In genomic region chr6:25329156-25329555, GRCh38 we compare ENCODE assay signal across 24 cellular contexts.
"Had no signal": no experiment of that assay in that cellular context is flagged by ENCODE, and none has a peak within 500 bp of the region (broad histone marks: within the 10 kb centered on the region; RNA-seq: fewer than 3 reads in every experiment).

No MANE protein-coding gene starts in this region.

- H3K27me3 ChIP-seq: breast epithelium, pancreas, spleen, suprapubic skin, tibial artery, upper lobe of right lung had no signal

- ATAC-seq: activated CD8-positive, alpha-beta T cell treated with anti-CD3 and anti-CD28 coated beads for 36 hours; activated naive CD4-positive, alpha-beta T cell treated with anti-CD3 and anti-CD28 coated beads, Interleukin-2, amount 50 U/mL, for 72 hours; naive thymus-derived CD4-positive, alpha-beta T cell; pancreas; T-helper 17 cell; upper lobe of right lung had no signal

- H3K4me3 ChIP-seq: breast epithelium, left ventricle myocardium inferior, pancreas, spleen, suprapubic skin, tibial artery, upper lobe of right lung had no signal

- H3K27ac ChIP-seq: breast epithelium, left ventricle myocardium inferior, pancreas, spleen, suprapubic skin, tibial artery, upper lobe of right lung had no signal

- H3K27me3 Mint-ChIP-seq: activated CD4-positive, alpha-beta T cell treated with anti-CD3 and anti-CD28 coated beads, Interleukin-2, amount 10 ng/mL, durations not matched to agents 7 days and 5 days; activated CD8-positive, alpha-beta T cell treated with anti-CD3 and anti-CD28 coated beads for 36 hours had no signal

- H3K4me1 ChIP-seq: breast epithelium had no signal

- H3K9me3 Mint-ChIP-seq: activated CD4-positive, alpha-beta T cell treated with anti-CD3 and anti-CD28 coated beads, Interleukin-2, amount 10 ng/mL, durations not matched to agents 7 days and 5 days; activated CD8-positive, alpha-beta T cell treated with anti-CD3 and anti-CD28 coated beads for 36 hours; activated naive CD4-positive, alpha-beta T cell treated with anti-CD3 and anti-CD28 coated beads, Interleukin-2, amount 50 U/mL, for 72 hours; mesothelial cell of epicardium; naive thymus-derived CD4-positive, alpha-beta T cell had no signal

- DNase-seq: activated CD4-positive, alpha-beta T cell treated with anti-CD3 and anti-CD28 coated beads, Interleukin-2, amount 10 ng/mL, durations not matched to agents 7 days and 5 days; activated CD4-positive, CD25-positive, alpha-beta regulatory T cell treated with anti-CD3 and anti-CD28 coated beads, Interleukin-2, amount 50 U/mL, for 72 hours; activated CD8-positive, alpha-beta T cell treated with anti-CD3 and anti-CD28 coated beads for 36 hours; activated naive CD4-positive, alpha-beta T cell; activated T-cell treated with anti-CD3 and anti-CD28 coated beads, Interleukin-2, amount 50 U/mL, for 48 hours; central memory CD4-positive, alpha-beta T cell; dermis blood vessel endothelial cell; effector CD4-positive, alpha-beta T cell; glutamatergic neuron; islet precursor cell; left ventricle myocardium inferior; naive thymus-derived CD4-positive, alpha-beta T cell; pancreas; right cardiac atrium; spleen; stimulated activated naive CD4-positive, alpha-beta T cell; T-helper 17 cell; T1000; tibial artery; upper lobe of right lung had no signal

- H3K9me3 ChIP-seq: breast epithelium, left ventricle myocardium inferior, pancreas, spleen, suprapubic skin, tibial artery, upper lobe of right lung had no signal

- H3K36me3 Mint-ChIP-seq: activated naive CD4-positive, alpha-beta T cell treated with anti-CD3 and anti-CD28 coated beads, Interleukin-2, amount 50 U/mL, for 72 hours; mesothelial cell of epicardium; naive thymus-derived CD4-positive, alpha-beta T cell had no signal

- H3K27ac Mint-ChIP-seq: activated CD4-positive, alpha-beta T cell treated with anti-CD3 and anti-CD28 coated beads, Interleukin-2, amount 10 ng/mL, durations not matched to agents 7 days and 5 days; activated CD8-positive, alpha-beta T cell treated with anti-CD3 and anti-CD28 coated beads for 36 hours; activated naive CD4-positive, alpha-beta T cell treated with anti-CD3 and anti-CD28 coated beads, Interleukin-2, amount 50 U/mL, for 72 hours; mesothelial cell of epicardium; T-helper 17 cell had no signal

- H3K4me3 Mint-ChIP-seq: activated CD4-positive, alpha-beta T cell treated with anti-CD3 and anti-CD28 coated beads, Interleukin-2, amount 10 ng/mL, durations not matched to agents 7 days and 5 days; activated CD8-positive, alpha-beta T cell treated with anti-CD3 and anti-CD28 coated beads for 36 hours; mesothelial cell of epicardium; T-helper 17 cell had no signal

- H3K4me1 Mint-ChIP-seq: activated CD4-positive, alpha-beta T cell treated with anti-CD3 and anti-CD28 coated beads, Interleukin-2, amount 10 ng/mL, durations not matched to agents 7 days and 5 days had no signal

- H3K36me3 ChIP-seq: breast epithelium, left ventricle myocardium inferior, pancreas, spleen, suprapubic skin, tibial artery, upper lobe of right lung had no signal
